ENCODE assay signal across 26 cellular contexts in genomic region chr1:77386276-77386675, GRCh38.
"Had no signal": no experiment of that assay in that cellular context is flagged by ENCODE, and none has a peak within 500 bp of the region (broad histone marks: within the 10 kb centered on the region; RNA-seq: fewer than 3 reads in every experiment).

No MANE protein-coding gene starts in this region.

- H3K9me3 Mint-ChIP-seq: effector memory CD8-positive, alpha-beta T cell; naive B cell; nephron; stimulated activated naive B cell treated with anti-CD40 and anti-IgM and Interleukin-4, amounts not matched to agents 10 μg/mL and 1 μg/mL and 100 μg/mL, for 72 hours had no signal

- H3K4me1 ChIP-seq: gastrocnemius medialis, parathyroid adenoma, psoas muscle, right lobe of liver, spleen, stomach, suprapubic skin, tibial artery, upper lobe of left lung, uterus had no signal

- H2AFZ ChIP-seq: parathyroid adenoma had no signal

- H3K27ac ChIP-seq: epithelial cell of prostate, esophagus muscularis mucosa, gastrocnemius medialis, parathyroid adenoma, psoas muscle, right lobe of liver, spleen, stomach, suprapubic skin, tibial artery, upper lobe of left lung, uterus had no signal

- H3K9ac ChIP-seq: parathyroid adenoma had no signal

- H3K36me3 ChIP-seq: esophagus muscularis mucosa, gastrocnemius medialis, right lobe of liver, spleen, stomach, suprapubic skin, tibial artery, upper lobe of left lung, uterus had no signal

- H3K9me3 ChIP-seq: esophagus muscularis mucosa, gastrocnemius medialis, psoas muscle, right lobe of liver, spleen, stomach, suprapubic skin, tibial artery, upper lobe of left lung, uterus had no signal

- H3K27me3 ChIP-seq: gastrocnemius medialis, right lobe of liver, stomach, suprapubic skin, tibial artery, upper lobe of left lung, uterus had no signal

- H3K4me3 Mint-ChIP-seq: effector memory CD8-positive, alpha-beta T cell; immature natural killer cell; naive B cell; nephron; stimulated activated naive B cell treated with anti-CD40 and anti-IgM and Interleukin-4, amounts not matched to agents 10 μg/mL and 1 μg/mL and 100 μg/mL, for 72 hours had no signal

- FAIRE-seq: keratinocyte had no signal

- DNase-seq: effector memory CD8-positive, alpha-beta T cell; gastrocnemius medialis; immature natural killer cell; left colon; left ventricle myocardium superior; mesendoderm; naive B cell; psoas muscle; retina; right lobe of liver; spleen; stimulated activated CD4-positive, alpha-beta T cell treated with anti-CD3 and anti-CD28 coated beads, Interleukin-15, amount 100 ng/mL, for 24 hours; stimulated activated CD4-positive, alpha-beta T cell treated with anti-CD3 and anti-CD28 coated beads, Interleukin-1b, Interleukin-23, amount 100 ng/mL, for 48 hours; stimulated activated CD4-positive, alpha-beta T cell treated with anti-CD3 and anti-CD28 coated beads, Interleukin-4, amount 100 ng/mL, for 4 hours; stimulated activated naive B cell treated with anti-CD40 and anti-IgM and Interleukin-4, amounts not matched to agents 10 μg/mL and 1 μg/mL and 100 μg/mL, for 72 hours; stomach; tibial artery; upper lobe of left lung; uterus had no signal

- H3K27ac Mint-ChIP-seq: effector memory CD8-positive, alpha-beta T cell; nephron; stimulated activated naive B cell treated with anti-CD40 and anti-IgM and Interleukin-4, amounts not matched to agents 10 μg/mL and 1 μg/mL and 100 μg/mL, for 72 hours had no signal

- H3K79me2 ChIP-seq: parathyroid adenoma had no signal

- H3K4me1 Mint-ChIP-seq: naive B cell; nephron; stimulated activated naive B cell treated with anti-CD40 and anti-IgM and Interleukin-4, amounts not matched to agents 10 μg/mL and 1 μg/mL and 100 μg/mL, for 72 hours had no signal

- H3K4me3 ChIP-seq: esophagus muscularis mucosa, gastrocnemius medialis, lung, psoas muscle, right lobe of liver, spleen, stomach, suprapubic skin, tibial artery, upper lobe of left lung, uterus had no signal

- ATAC-seq: effector memory CD8-positive, alpha-beta T cell; gastrocnemius medialis; left colon; left ventricle myocardium superior; psoas muscle; right lobe of liver; stimulated activated naive B cell treated with anti-CD40 and anti-IgM and Interleukin-4, amounts not matched to agents 10 μg/mL and 1 μg/mL and 100 μg/mL, for 72 hours had no signal

- H3K36me3 Mint-ChIP-seq: naive B cell; stimulated activated naive B cell treated with anti-CD40 and anti-IgM and Interleukin-4, amounts not matched to agents 10 μg/mL and 1 μg/mL and 100 μg/mL, for 72 hours had no signal
